Comparison of ENCODE assay signal across 8 cellular contexts in the genomic region with DNA sequence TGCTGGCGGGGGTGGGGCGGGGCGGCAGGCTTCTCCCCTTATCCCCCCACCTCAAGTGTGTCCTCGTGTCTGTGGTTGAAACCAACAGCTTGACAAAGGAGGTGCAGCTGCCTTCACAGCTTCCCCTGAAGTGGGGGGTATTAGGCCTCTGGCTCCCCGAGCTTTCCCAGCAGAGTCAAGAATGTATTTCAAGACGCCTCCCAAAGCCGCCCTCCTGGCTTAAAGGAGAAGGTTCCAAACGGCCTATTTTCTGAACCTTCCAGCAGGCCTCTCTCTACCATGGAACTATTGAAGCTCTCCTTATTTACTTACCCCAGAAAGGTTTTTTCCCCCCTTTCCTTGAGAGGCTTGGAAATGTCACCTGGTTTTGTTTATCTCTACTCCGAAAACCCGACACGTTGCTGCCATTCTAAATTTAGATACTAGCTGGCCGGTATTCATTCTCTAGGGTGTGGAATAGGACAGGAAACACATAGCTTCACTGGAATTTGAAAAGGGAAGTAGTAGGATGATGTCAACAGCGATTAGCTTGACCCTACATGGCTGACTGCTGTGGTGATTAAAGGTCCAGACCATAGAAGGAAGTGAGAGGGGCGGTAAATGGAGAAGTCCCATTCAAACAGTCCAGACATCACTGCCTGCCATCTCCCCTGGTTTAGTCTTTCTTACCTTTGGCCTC. TPM values are rescaled to one million over a fixed set of nuclear protein-coding genes. Genes with fewer than 3 reads are reported as not detected.
DNase-seq lines count a peak whose midpoint lies in the region; ATAC-seq, FAIRE-seq and TF ChIP-seq lines count a peak whose summit lies in the region.

No MANE protein-coding gene starts in this region.

- ATAC-seq in HG03060 (IDR thresholded peaks at IDR 0.05; ENCODE audit: low read depth, unreplicated experiment) (peak; percentile 19), GM19023 (IDR thresholded peaks at IDR 0.05; ENCODE audit: unreplicated experiment) (no peak)
- ATAC-seq in stimulated activated effector memory CD8-positive, alpha-beta T cell treated with anti-CD3 and anti-CD28 coated beads, Interleukin-12 subunit alpha, Interleukin-12 subunit beta, amount 100 ng/mL, for 72 hours, result no peak

- peak; percentile 32 for FAIRE-seq in bronchial epithelial cell (lab: Jason Lieb, UNC)

- peaks cover 8% of the 10 kb centered on the region for H3K4me1 Mint-ChIP-seq in stimulated activated effector memory CD8-positive, alpha-beta T cell treated with anti-CD3 and anti-CD28 coated beads, Interleukin-12 subunit alpha, Interleukin-12 subunit beta, amount 100 ng/mL, for 72 hours

- DNase-seq in AG08396 (ENCODE audit: low spot score) (peak; percentile 74), GM13976 (ENCODE audit: low spot score) (peak; percentile 52), OCI-LY7 (ENCODE audit: low spot score) (peak; percentile 53), bronchial epithelial cell (ENCODE audit: low read depth) (peak; percentile 97), iris pigment epithelial cell (ENCODE audit: low read depth) (peak; percentile 96)
- no peak for DNase-seq in stimulated activated effector memory CD8-positive, alpha-beta T cell treated with anti-CD3 and anti-CD28 coated beads, Interleukin-12 subunit alpha, Interleukin-12 subunit beta, amount 100 ng/mL, for 72 hours (ENCODE audit: low spot score in 2 of 2)

- H3K9me3 ChIP-seq in OCI-LY7 (ENCODE audit: low read length), result no peaks in the 10 kb centered on the region

- H3K27me3 ChIP-seq in bronchial epithelial cell (ENCODE audit: control insufficient read depth, insufficient read depth, low read length), result no peaks in the 10 kb centered on the region

- in situ Hi-C loops in GM13976 (cut with MboI; ENCODE audit: low sequenced_read_pairs, unreplicated experiment), result no loop called here

- H3K36me3 Mint-ChIP-seq in stimulated activated effector memory CD8-positive, alpha-beta T cell treated with anti-CD3 and anti-CD28 coated beads, Interleukin-12 subunit alpha, Interleukin-12 subunit beta, amount 100 ng/mL, for 72 hours, result peaks cover 41% of the 10 kb centered on the region

- peaks cover 40% of the 10 kb centered on the region for H3K79me2 ChIP-seq in OCI-LY7 (ENCODE audit: insufficient read depth, low read depth, low read length)

- intact Hi-C loops in OCI-LY7 (cut with micrococcal nuclease; ENCODE audit: unreplicated experiment), result loop anchor here (1.0 to 10.0 kb wide), 6 partner anchors 123 to 1522 kb away; a partner anchor contains a TSS

- H3K4me3 Mint-ChIP-seq in stimulated activated effector memory CD8-positive, alpha-beta T cell treated with anti-CD3 and anti-CD28 coated beads, Interleukin-12 subunit alpha, Interleukin-12 subunit beta, amount 100 ng/mL, for 72 hours, result peak overlapping the region; percentile 99

- TF ChIP-seq CTCF in GM13976 (IDR thresholded peaks at IDR 0.05; ENCODE audit: borderline replicate concordance, control extremely low read depth, extremely low read depth, insufficient read depth, missing control alignments) (no peak), OCI-LY7 (conservative IDR thresholded peaks at IDR 0.05; ENCODE audit: low read length) (no peak), bronchial epithelial cell (IDR thresholded peaks at IDR 0.05; ENCODE audit: insufficient read depth, low read length, severe bottlenecking) (no peak)

- TSS peak; percentile 95 for BruUV-seq in OCI-LY7 (replicated peaks; lab: Mats Ljungman, UMichigan)

- peaks cover 29% of the 10 kb centered on the region for H4K20me1 ChIP-seq in OCI-LY7 (ENCODE audit: insufficient read depth, low read length)

- no peaks in the 10 kb centered on the region for H3K36me3 ChIP-seq in OCI-LY7 (ENCODE audit: insufficient read depth, low read length)
- no peaks in the 10 kb centered on the region for H3K36me3 ChIP-seq in bronchial epithelial cell (ENCODE audit: control insufficient read depth, insufficient read depth, low read length)

- peak overlapping the region; percentile 70 for H3K27ac ChIP-seq in OCI-LY7 (ENCODE audit: low read depth, low read length, poor library complexity, severe bottlenecking)

- CTCF ChIA-PET in OCI-LY7 (lab: Charles Lee; ENCODE audit: unreplicated experiment), result interaction anchor here (1.8 kb wide), 1 partner anchor 124 kb away, joined by 18 read pairs; no protein-coding TSS in a partner anchor

- H2AFZ ChIP-seq in OCI-LY7 (ENCODE audit: low read length), result peak overlapping the region; percentile 96

- H3K9me2 ChIP-seq in OCI-LY7 (ENCODE audit: insufficient read depth, low read length), result no peaks in the 10 kb centered on the region

- peak overlapping the region; percentile 88 for H3K4me2 ChIP-seq in OCI-LY7 (ENCODE audit: low read length)

- peak overlapping the region; percentile 97 for H3K27ac Mint-ChIP-seq in stimulated activated effector memory CD8-positive, alpha-beta T cell treated with anti-CD3 and anti-CD28 coated beads, Interleukin-12 subunit alpha, Interleukin-12 subunit beta, amount 100 ng/mL, for 72 hours

- H3K4me1 ChIP-seq in OCI-LY7 (ENCODE audit: insufficient read depth, low read length, poor library complexity, severe bottlenecking), result peaks cover 32% of the 10 kb centered on the region

- no peaks in the 10 kb centered on the region for H3K9me3 Mint-ChIP-seq in stimulated activated effector memory CD8-positive, alpha-beta T cell treated with anti-CD3 and anti-CD28 coated beads, Interleukin-12 subunit alpha, Interleukin-12 subunit beta, amount 100 ng/mL, for 72 hours

- H3K4me3 ChIP-seq in OCI-LY7 (ENCODE audit: low read depth, low read length, poor library complexity, severe bottlenecking) (peak overlapping the region; percentile 82), bronchial epithelial cell (ENCODE audit: low read depth, low read length) (peak overlapping the region; percentile 41)

- POLR2A ChIA-PET in OCI-LY7 (lab: Charles Lee), result interaction anchor here (0.5 to 2.4 kb wide), 17 partner anchors 11 to 420 kb away, joined by 3 to 9 read pairs (median 4); no protein-coding TSS in a partner anchor

RNA-seq across cellular contexts. Expression of a gene that starts 0.7 kb away (rescaled TPM):
- total RNA-seq in OCI-LY7 (2014; rRNA removed; shearing (Covaris generic)), result 77.9 and 84.3 TPM in 2 replicates
- total RNA-seq in OCI-LY7 (2022), result 108 and 110 TPM in 2 replicates
- total RNA-seq in bronchial epithelial cell, result 196 and 203 TPM in 2 replicates

Comparison
In these comparisons a context has a peak if more than half of its experiments do, and no peak if none do; other contexts are left out.
1. DNase-seq: peak in AG08396 (single experiment), GM13976 (single experiment), OCI-LY7 (single experiment), bronchial epithelial cell (single experiment) and iris pigment epithelial cell (single experiment); none in stimulated activated effector memory CD8-positive, alpha-beta T cell treated with anti-CD3 and anti-CD28 coated beads, Interleukin-12 subunit alpha, Interleukin-12 subunit beta, amount 100 ng/mL, for 72 hours (0 of 2).